Comparison of ENCODE assay signal across 19 cellular contexts in the genomic region with DNA sequence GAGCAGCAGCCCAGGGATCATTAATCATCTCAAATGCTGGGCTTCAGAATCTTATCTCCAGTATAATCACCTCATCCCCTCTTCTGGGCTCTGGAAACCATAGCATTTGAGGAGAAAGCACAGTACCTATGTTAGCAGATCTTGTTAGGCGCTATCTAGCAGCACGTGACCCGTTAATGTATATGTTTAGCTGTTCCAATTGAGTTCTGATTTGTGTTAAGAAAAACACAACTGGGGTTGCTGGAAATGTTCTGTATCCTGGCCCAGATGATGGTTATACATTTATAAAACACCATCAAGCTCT.
"Had no signal": no experiment of that assay in that cellular context is flagged by ENCODE, and none has a peak within 500 bp of the region (broad histone marks: within the 10 kb centered on the region; RNA-seq: fewer than 3 reads in every experiment).

No MANE protein-coding gene starts in this region.

- DNase-seq: activated CD4-positive, CD25-positive, alpha-beta regulatory T cell treated with anti-CD3 and anti-CD28 coated beads, Interleukin-2, amount 50 U/mL, for 72 hours; aorta; dermis blood vessel endothelial cell; effector memory CD8-positive, alpha-beta T cell; foreskin melanocyte; head of caudate nucleus; left colon; mammary epithelial cell; small intestine; stimulated activated CD4-positive, alpha-beta T cell treated with anti-CD3 and anti-CD28 coated beads, Interleukin-4, amount 100 ng/mL, for 4 hours; stimulated activated CD8-positive, alpha-beta memory T cell treated with anti-CD3 and anti-CD28 coated beads, Interleukin-4, amount 100 ng/mL, for 48 hours; stimulated activated naive CD8-positive, alpha-beta T cell treated with anti-CD3 and anti-CD28 coated beads, Interleukin-15, amount 100 ng/mL, for 72 hours; T-helper 9 cell; testis had no signal

- H3K9me3 Mint-ChIP-seq: activated T-helper 1 cell treated with anti-CD3 and anti-CD28 coated beads, Interleukin-12 subunit alpha, Interleukin-12 subunit beta, Interleukin-2, Interleukin-4 antibody, amounts not matched to agents 30 ng/mL and 10 ng/mL and 1 ng/mL, durations not matched to agents 14 hours and 24 hours and 36 hours; effector memory CD8-positive, alpha-beta T cell; stimulated activated naive CD8-positive, alpha-beta T cell treated with anti-CD3 and anti-CD28 coated beads, Interleukin-15, amount 100 ng/mL, for 72 hours had no signal

- H3K27me3 Mint-ChIP-seq: stimulated activated naive CD8-positive, alpha-beta T cell treated with anti-CD3 and anti-CD28 coated beads, Interleukin-15, amount 100 ng/mL, for 72 hours had no signal

- H3K27me3 ChIP-seq: breast epithelium, testis had no signal

- H3K4me3 Mint-ChIP-seq: activated T-helper 1 cell treated with anti-CD3 and anti-CD28 coated beads, Interleukin-12 subunit alpha, Interleukin-12 subunit beta, Interleukin-2, Interleukin-4 antibody, amounts not matched to agents 30 ng/mL and 10 ng/mL and 1 ng/mL, durations not matched to agents 14 hours and 24 hours and 36 hours; effector memory CD8-positive, alpha-beta T cell; stimulated activated naive CD8-positive, alpha-beta T cell treated with anti-CD3 and anti-CD28 coated beads, Interleukin-15, amount 100 ng/mL, for 72 hours had no signal

- H3K4me1 ChIP-seq: breast epithelium, parathyroid adenoma, testis had no signal

- H3K27ac ChIP-seq: breast epithelium, epithelial cell of prostate, neutrophil, parathyroid adenoma, testis had no signal

- H3K9ac ChIP-seq: parathyroid adenoma had no signal

- H3K4me1 Mint-ChIP-seq: stimulated activated naive CD8-positive, alpha-beta T cell treated with anti-CD3 and anti-CD28 coated beads, Interleukin-15, amount 100 ng/mL, for 72 hours had no signal

- H3K4me3 ChIP-seq: breast epithelium, testis had no signal

- H3K27ac Mint-ChIP-seq: activated T-helper 1 cell treated with anti-CD3 and anti-CD28 coated beads, Interleukin-12 subunit alpha, Interleukin-12 subunit beta, Interleukin-2, Interleukin-4 antibody, amounts not matched to agents 30 ng/mL and 10 ng/mL and 1 ng/mL, durations not matched to agents 14 hours and 24 hours and 36 hours; effector memory CD8-positive, alpha-beta T cell; stimulated activated naive CD8-positive, alpha-beta T cell treated with anti-CD3 and anti-CD28 coated beads, Interleukin-15, amount 100 ng/mL, for 72 hours had no signal

- ATAC-seq: effector memory CD8-positive, alpha-beta T cell; left colon; stimulated activated naive CD8-positive, alpha-beta T cell treated with anti-CD3 and anti-CD28 coated beads, Interleukin-15, amount 100 ng/mL, for 72 hours had no signal

- H3K79me2 ChIP-seq: parathyroid adenoma had no signal

- H3K36me3 ChIP-seq: breast epithelium, neutrophil had no signal

- H3K9me3 ChIP-seq: breast epithelium, neutrophil, testis had no signal
